ENCODE assay signal across 8 cellular contexts in the genomic region with DNA sequence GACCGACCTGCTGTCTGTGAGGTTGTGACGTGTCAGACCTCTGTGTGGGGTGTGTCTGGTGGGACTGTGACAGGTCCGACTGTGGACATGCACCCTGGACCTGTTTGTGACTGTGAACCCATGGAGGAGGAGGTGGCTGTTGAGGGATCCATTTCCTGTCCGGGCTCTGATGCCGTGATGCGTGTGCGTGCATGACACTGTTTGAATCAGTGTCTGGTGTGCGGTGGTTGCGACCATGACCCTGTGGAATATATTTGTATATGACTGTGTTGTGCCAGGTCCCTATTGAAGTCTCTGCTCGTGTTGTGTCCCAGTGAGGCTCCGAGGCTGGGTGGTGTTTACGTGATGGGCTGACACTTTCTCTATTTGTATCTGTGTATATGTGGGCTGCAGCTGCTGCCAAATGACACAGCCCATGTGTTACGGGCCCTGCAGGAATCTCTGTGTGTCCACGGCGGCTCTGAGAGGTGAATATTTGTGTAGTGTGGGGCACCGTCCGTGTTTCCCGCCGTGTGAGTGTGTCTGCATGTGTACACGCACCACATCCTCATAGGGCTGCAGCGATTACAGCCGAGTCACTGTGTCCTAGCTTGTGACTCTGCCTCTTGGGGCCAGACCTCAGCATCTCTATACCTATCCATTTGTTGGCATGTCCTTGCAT. TPM values are rescaled to one million over a fixed set of nuclear protein-coding genes. Genes with fewer than 3 reads are reported as not detected.
DNase-seq lines count a peak whose midpoint lies in the region; TF ChIP-seq lines count a peak whose summit lies in the region.

No MANE protein-coding gene starts in this region.

- H3K27me3 ChIP-seq in duodenal mucosa (ENCODE audit: control insufficient read depth in 1 of 2, insufficient read depth in 2 of 2, low read length in 2 of 2) = peaks cover 9 to 16% of the 10 kb centered on the region in 2 donors
- H3K27me3 ChIP-seq in rectal smooth muscle tissue (ENCODE audit: control insufficient read depth, insufficient read depth, low read length) = no peaks in the 10 kb centered on the region

- H3K79me2 ChIP-seq in OCI-LY7 (ENCODE audit: insufficient read depth, low read depth, low read length) = no peaks in the 10 kb centered on the region

- H3K4me3 ChIP-seq in OCI-LY7 (ENCODE audit: low read depth, low read length, poor library complexity, severe bottlenecking) = peak overlapping the region; percentile 61
- peak overlapping the region; percentile 51 to 72 for H3K4me3 ChIP-seq in duodenal mucosa (ENCODE audit: low read depth in 1 of 2, low read length in 2 of 2)
- peak overlapping the region; percentile 56 for H3K4me3 ChIP-seq in rectal smooth muscle tissue (ENCODE audit: low read length)

- TF ChIP-seq CTCF in OCI-LY7 (conservative IDR thresholded peaks at IDR 0.05; ENCODE audit: low read length) = no peak

- BruUV-seq in OCI-LY7 (replicated peaks; lab: Mats Ljungman, UMichigan) = no TSS peak

- CTCF ChIA-PET in OCI-LY7 (lab: Charles Lee; ENCODE audit: unreplicated experiment) = interaction anchor here (0.6 kb wide), 1 partner anchor 60 kb away, joined by 5 read pairs; no protein-coding TSS in a partner anchor

- peaks cover 53% of the 10 kb centered on the region for H3K4me1 ChIP-seq in OCI-LY7 (ENCODE audit: insufficient read depth, low read length, poor library complexity, severe bottlenecking)
- peaks cover 44 to 62% of the 10 kb centered on the region in 2 donors for H3K4me1 ChIP-seq in duodenal mucosa (ENCODE audit: control insufficient read depth in 1 of 2, insufficient read depth in 2 of 2, low read length in 2 of 2)
- peaks cover 20% of the 10 kb centered on the region for H3K4me1 ChIP-seq in rectal smooth muscle tissue (ENCODE audit: control insufficient read depth, insufficient read depth, low read length)

- H3K9me3 ChIP-seq in OCI-LY7 (ENCODE audit: low read length) = no peaks in the 10 kb centered on the region
- H3K9me3 ChIP-seq in duodenal mucosa (ENCODE audit: control insufficient read depth in 1 of 2, low read length in 2 of 2) = no peaks in the 10 kb centered on the region

- POLR2A ChIA-PET in OCI-LY7 (lab: Charles Lee) = interaction anchor here (1.1 kb wide), 1 partner anchor 111 kb away, joined by 3 read pairs; no protein-coding TSS in a partner anchor

- intact Hi-C loops in OCI-LY7 (cut with micrococcal nuclease; ENCODE audit: unreplicated experiment) = no loop called here

- no peaks in the 10 kb centered on the region for H4K20me1 ChIP-seq in OCI-LY7 (ENCODE audit: insufficient read depth, low read length)

- H3K36me3 ChIP-seq in OCI-LY7 (ENCODE audit: insufficient read depth, low read length) = peaks cover 57% of the 10 kb centered on the region
- peaks cover 4 to 12% of the 10 kb centered on the region in 2 donors for H3K36me3 ChIP-seq in duodenal mucosa (ENCODE audit: control insufficient read depth in 1 of 2, insufficient read depth in 2 of 2, low read length in 2 of 2)
- H3K36me3 ChIP-seq in rectal smooth muscle tissue (ENCODE audit: control insufficient read depth, insufficient read depth, low read length) = peaks cover 3% of the 10 kb centered on the region

- H3K4me2 ChIP-seq in OCI-LY7 (ENCODE audit: low read length) = peak overlapping the region; percentile 88

- peak overlapping the region; percentile 58 to 69 for H3K9ac ChIP-seq in duodenal mucosa (ENCODE audit: low read depth in 1 of 2, low read length in 2 of 2)
- no peak overlapping the region for H3K9ac ChIP-seq in rectal smooth muscle tissue (ENCODE audit: low read length)

- peak; percentile 76 for DNase-seq in stimulated activated CD4-positive, alpha-beta T cell treated with anti-CD3 and anti-CD28 coated beads, Interleukin-1b, Interleukin-23, amount 100 ng/mL, for 48 hours
- DNase-seq in stimulated activated CD4-positive, alpha-beta T cell treated with anti-CD3 and anti-CD28 coated beads, Interleukin-4, amount 100 ng/mL, for 4 hours = no peak
- DNase-seq in OCI-LY7 (ENCODE audit: low spot score) = no peak
- no peak for DNase-seq in kidney tubule cell (ENCODE audit: low spot score)
- DNase-seq in NCI-H1417 (lab: John Stamatoyannopoulos, UW) = no peak
- no peak for DNase-seq in NCI-H1436 treated with DMSO at 0.1 percent for 48 hours (lab: John Stamatoyannopoulos, UW)

- H3K27ac ChIP-seq in OCI-LY7 (ENCODE audit: low read depth, low read length, poor library complexity, severe bottlenecking) (peak overlapping the region; percentile 79), duodenal mucosa (ENCODE audit: low read depth, low read length) (peak overlapping the region; percentile 41), rectal smooth muscle tissue (ENCODE audit: low read depth, low read length) (no peak overlapping the region)

- no peak overlapping the region; the same call in 1 of the 2 replicates for H2AFZ ChIP-seq in OCI-LY7 (ENCODE audit: low read length)

- H3K9me2 ChIP-seq in OCI-LY7 (ENCODE audit: insufficient read depth, low read length) = no peaks in the 10 kb centered on the region

RNA-seq across cellular contexts. Expression of a gene that starts 18.3 kb away (rescaled TPM):
- 14.4 and 15.0 TPM in 2 replicates for total RNA-seq in OCI-LY7 (2014; rRNA removed; shearing (Covaris generic))
- 35.0 and 36.6 TPM in 2 replicates for total RNA-seq in OCI-LY7 (2022)

RNA-seq across cellular contexts. Expression of a gene that starts 25.4 kb away (rescaled TPM):
- total RNA-seq in OCI-LY7 (2014; rRNA removed; shearing (Covaris generic)) = 10.9 and 15.5 TPM in 2 replicates
- total RNA-seq in OCI-LY7 (2022) = 69.9 and 88.8 TPM in 2 replicates

RNA-seq across cellular contexts. Expression of a gene that starts 35.7 kb away (rescaled TPM):
- total RNA-seq in OCI-LY7 (2014; rRNA removed; shearing (Covaris generic)) = 1.7 and 3.9 TPM in 2 replicates
- 3.4 and 5.2 TPM in 2 replicates for total RNA-seq in OCI-LY7 (2022)

RNA-seq across cellular contexts. Expression of a gene that starts 48.0 kb away (rescaled TPM):
- total RNA-seq in OCI-LY7 (2014; rRNA removed; shearing (Covaris generic)) = 5.6 and 10.7 TPM in 2 replicates
- total RNA-seq in OCI-LY7 (2022) = 12.7 and 13.5 TPM in 2 replicates
